Comparison of ENCODE assay signal across 8 cellular contexts in the genomic region with DNA sequence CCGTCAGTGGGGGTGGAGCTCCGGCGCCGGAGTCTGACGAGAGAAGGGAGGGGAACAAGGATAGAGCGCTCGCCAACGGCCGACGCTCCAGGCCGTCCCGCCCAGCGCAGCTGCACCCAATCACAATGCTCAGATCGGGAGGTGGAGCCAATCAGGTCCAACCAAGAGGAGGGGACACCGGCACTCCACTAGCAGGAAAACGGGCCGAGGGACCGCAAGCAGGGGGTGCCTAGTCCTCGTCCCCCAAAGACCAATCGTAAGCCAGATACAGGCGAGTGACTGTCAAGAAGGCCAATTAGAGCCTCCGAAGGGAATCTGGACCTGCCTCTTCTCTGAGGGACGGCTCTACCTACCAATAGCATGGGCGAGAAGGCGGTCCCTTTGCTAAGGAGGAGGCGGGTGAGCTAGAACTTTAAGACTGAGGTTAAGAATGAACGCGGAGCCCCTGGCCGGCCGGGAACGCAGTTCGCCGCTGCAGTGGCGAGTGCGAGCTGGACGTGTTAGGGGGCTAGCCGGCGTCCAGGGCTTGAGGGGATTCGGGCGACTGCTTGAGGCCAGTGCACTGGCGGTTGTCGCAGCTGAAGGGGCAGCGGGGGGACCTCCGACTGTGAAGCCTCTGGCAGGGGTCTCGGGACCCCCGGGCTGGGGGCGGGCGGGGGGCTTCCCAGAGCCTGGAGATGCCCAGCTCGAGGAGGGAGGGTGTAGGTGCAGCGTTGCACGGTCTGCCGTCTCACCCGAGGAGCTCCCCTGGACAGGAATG. TPM values are rescaled to one million over a fixed set of nuclear protein-coding genes. Genes with fewer than 3 reads are reported as not detected.
DNase-seq lines count a peak whose midpoint lies in the region; ATAC-seq, FAIRE-seq and TF ChIP-seq lines count a peak whose summit lies in the region.

A gene with protein sequence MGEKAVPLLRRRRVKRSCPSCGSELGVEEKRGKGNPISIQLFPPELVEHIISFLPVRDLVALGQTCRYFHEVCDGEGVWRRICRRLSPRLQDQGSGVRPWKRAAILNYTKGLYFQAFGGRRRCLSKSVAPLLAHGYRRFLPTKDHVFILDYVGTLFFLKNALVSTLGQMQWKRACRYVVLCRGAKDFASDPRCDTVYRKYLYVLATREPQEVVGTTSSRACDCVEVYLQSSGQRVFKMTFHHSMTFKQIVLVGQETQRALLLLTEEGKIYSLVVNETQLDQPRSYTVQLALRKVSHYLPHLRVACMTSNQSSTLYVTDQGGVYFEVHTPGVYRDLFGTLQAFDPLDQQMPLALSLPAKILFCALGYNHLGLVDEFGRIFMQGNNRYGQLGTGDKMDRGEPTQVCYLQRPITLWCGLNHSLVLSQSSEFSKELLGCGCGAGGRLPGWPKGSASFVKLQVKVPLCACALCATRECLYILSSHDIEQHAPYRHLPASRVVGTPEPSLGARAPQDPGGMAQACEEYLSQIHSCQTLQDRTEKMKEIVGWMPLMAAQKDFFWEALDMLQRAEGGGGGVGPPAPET (plus strand): TSS at position 63 of the 760 bp plus-strand sequence. CDS start 298 bp downstream, at position 361.

- in situ Hi-C loops in HepG2 (cut with HindIII; ENCODE audit: extremely low pct_ligation_motif_present, low pct_unique_long_range_greater_than_20kb), result no loop called here

- H3K27me3 ChIP-seq in CD4-positive, CD25-positive, alpha-beta regulatory T cell (ENCODE audit: control insufficient read depth, insufficient read depth, low read length), result no peaks in the 10 kb centered on the region
- peaks cover 0 to 7% of the 10 kb centered on the region in 2 experiments; a peak in 3 of 5 replicates for H3K27me3 ChIP-seq in HepG2 (ENCODE audit: control insufficient read depth in 1 of 2, insufficient read depth in 2 of 2, low read length in 2 of 2)

- CTCF ChIA-PET in HepG2 (lab: Yijun Ruan, JAX; ENCODE audit: low intra/inter-chr PET ratio, low total read pairs), result interaction anchor here (1.2 kb wide), 1 partner anchor 117 kb away, joined by 3 read pairs; no protein-coding TSS in a partner anchor

- TF ChIP-seq CTCF in HepG2 (CRISPR knock-in tag; IDR thresholded peaks at IDR 0.05), result no peak

- H3K4me3 ChIP-seq in CD4-positive, CD25-positive, alpha-beta regulatory T cell (ENCODE audit: low read depth, low read length), result peak within 1 kb of the TSS; percentile 86
- peak within 1 kb of the TSS; percentile 80 to 98 (median 86) for H3K4me3 ChIP-seq in HepG2 (replicated peaks in 1 of 3; ENCODE audit: insufficient read depth in 1 of 3, low read depth in 2 of 3, low read length in 3 of 3)

- H3K27ac ChIP-seq in CD4-positive, CD25-positive, alpha-beta regulatory T cell (ENCODE audit: insufficient read depth, low read length, poor library complexity, severe bottlenecking), result peak within 1 kb of the TSS; percentile 97
- H3K27ac ChIP-seq in HepG2 (ENCODE audit: extremely low read length, insufficient read depth, low read length), result peak within 1 kb of the TSS; percentile 81

- no peaks in the 10 kb centered on the region for H3K9me3 ChIP-seq in CD4-positive, CD25-positive, alpha-beta regulatory T cell (ENCODE audit: control insufficient read depth in 2 of 2, low read length in 2 of 2)
- no peaks in the 10 kb centered on the region for H3K9me3 ChIP-seq in HepG2 (ENCODE audit: low read length)

- H3K4me3 Mint-ChIP-seq in CD4-positive, CD25-positive, alpha-beta regulatory T cell, result peak within 1 kb of the TSS; percentile 88 to 100 (median 98)

- H3K36me3 ChIP-seq in CD4-positive, CD25-positive, alpha-beta regulatory T cell (ENCODE audit: control insufficient read depth, insufficient read depth, low read length), result peaks cover 11% of the 10 kb centered on the region
- H3K36me3 ChIP-seq in HepG2 (replicated peaks in 1 of 2; ENCODE audit: control insufficient read depth in 1 of 2, insufficient read depth in 2 of 2, low read length in 2 of 2), result peaks cover 2 to 6% of the 10 kb centered on the region in 2 experiments; a peak in 4 of 5 replicates

- H3K27me3 Mint-ChIP-seq in CD4-positive, CD25-positive, alpha-beta regulatory T cell, result peaks cover 10% of the 10 kb centered on the region

- TF ChIP-seq EP300 in HepG2 (IDR thresholded peaks at IDR 0.05; ENCODE audit: low read depth in 2 of 2, low read length in 2 of 2), result no peak
- TF ChIP-seq EP300 in HepG2 (CRISPR knock-in tag; IDR thresholded peaks at IDR 0.05; ENCODE audit: borderline replicate concordance), result no peak

- H2AFZ ChIP-seq in HepG2 (ENCODE audit: low read length), result peak within 1 kb of the TSS; percentile 91

- H3K9me3 Mint-ChIP-seq in CD4-positive, CD25-positive, alpha-beta regulatory T cell, result no peaks in the 10 kb centered on the region

- peaks cover 46% of the 10 kb centered on the region for H3K4me1 ChIP-seq in CD4-positive, CD25-positive, alpha-beta regulatory T cell (ENCODE audit: control insufficient read depth, insufficient read depth, low read length, poor library complexity, severe bottlenecking)
- H3K4me1 ChIP-seq in HepG2 (ENCODE audit: insufficient read depth, low read length), result peaks cover 56% of the 10 kb centered on the region

- peaks cover 0 to 37% (median 13%) of the 10 kb centered on the region in 4 donors for H3K4me1 Mint-ChIP-seq in CD4-positive, CD25-positive, alpha-beta regulatory T cell

- H3K9ac ChIP-seq in HepG2 (ENCODE audit: insufficient read depth, low read depth, low read length), result peak within 1 kb of the TSS; percentile 94

- peak; percentile 99 for FAIRE-seq in HepG2 (lab: Jason Lieb, UNC)

- peaks cover 8% of the 10 kb centered on the region; the same call in 1 of the 2 replicates for H4K20me1 ChIP-seq in HepG2 (ENCODE audit: insufficient read depth, low read length)

- intact Hi-C loops in HepG2 (cut with micrococcal nuclease; ENCODE audit: unreplicated experiment), result loop anchor here (1.0 kb wide), 1 partner anchor 26 kb away; a partner anchor contains a TSS

- peak in 1 of 2 experiments; percentile 80; a peak in 2 of 4 replicates for TF ChIP-seq POLR2A in HepG2 (IDR thresholded peaks at IDR 0.05; ENCODE audit: insufficient read depth in 1 of 2, low read depth in 2 of 2, low read length in 2 of 2)

- H3K27ac Mint-ChIP-seq in CD4-positive, CD25-positive, alpha-beta regulatory T cell, result peak within 1 kb of the TSS; percentile 91 to 97 (median 97)

- peaks cover 6% of the 10 kb centered on the region for H3K79me2 ChIP-seq in HepG2 (ENCODE audit: insufficient read depth, low read length)

- peak within 1 kb of the TSS; percentile 100 for H3K4me2 ChIP-seq in HepG2 (ENCODE audit: low read depth, low read length)

- BruUV-seq in HepG2 (replicated peaks; lab: Mats Ljungman, UMichigan), result no TSS peak

- under 1% methylated on average over 17 of the region's 53 CpGs for WGBS in HepG2 (ENCODE audit: low lambda C conversion rate)

- peak; percentile 99 to 100 (median 100) for DNase-seq in CD4-positive, CD25-positive, alpha-beta regulatory T cell
- DNase-seq in NCI-H774 (lab: John Stamatoyannopoulos, UW) (peak; percentile 99), dermis microvascular lymphatic vessel endothelial cell (ENCODE audit: low read depth in 2 of 2) (peak; percentile 100), HepG2 (ENCODE audit: low spot score) (peak; percentile 99)
- peak; percentile 99 to 100 for DNase-seq in activated CD4-positive, alpha-beta T cell treated with anti-CD3 and anti-CD28 coated beads, Interleukin-2, amount 50 U/mL, for 48 hours
- DNase-seq in stimulated activated CD4-positive, alpha-beta T cell treated with anti-CD3 and anti-CD28 coated beads, Interleukin-2, amount 100 ng/mL, for 48 hours, result peak; percentile 97 to 99

- H3K36me3 Mint-ChIP-seq in CD4-positive, CD25-positive, alpha-beta regulatory T cell, result no peaks in the 10 kb centered on the region

- ATAC-seq in CD4-positive, CD25-positive, alpha-beta regulatory T cell (ENCODE audit: low read depth in 2 of 2), result peak; percentile 84 to 86
- ATAC-seq in GM19438 (IDR thresholded peaks at IDR 0.05; ENCODE audit: low read depth, unreplicated experiment) (peak; percentile 84), HG03571 (IDR thresholded peaks at IDR 0.05; ENCODE audit: unreplicated experiment) (peak; percentile 79), HepG2 (peak; percentile 91)

- POLR2A ChIA-PET in HepG2 (lab: Yijun Ruan, JAX), result interaction anchor here (0.5 to 4.1 kb wide), 60 partner anchors 8 to 531 kb away, joined by 3 to 73 read pairs (median 4); a partner anchor contains a TSS

- no peak for TF ChIP-seq RAD21 in HepG2 (CRISPR knock-in tag; IDR thresholded peaks at IDR 0.05)

TF ChIP-seq in HepG2, 621 proteins besides CTCF, POLR2A, EP300 and RAD21 (continues in another document):
- TF ChIP-seq ZFY (CRISPR knock-in tag; IDR thresholded peaks at IDR 0.05), result peak; percentile 20

RNA-seq across cellular contexts. Expression of the gene that starts here (rescaled TPM):
- total RNA-seq in CD4-positive, CD25-positive, alpha-beta regulatory T cell, result not detected
- polyA plus RNA-seq in CD4-positive, CD25-positive, alpha-beta regulatory T cell, result under 1 TPM in 3 of 4 donors, not detected in 1; 0.21 to 0.26 (median 0.22) TPM
- total RNA-seq in dermis microvascular lymphatic vessel endothelial cell (0.13 and 0.25 TPM in 2 replicates), HepG2 (2016; rRNA removed; fragmentation: Illumina TruSeq; extraction: Trizol) (0.13 and 0.20 TPM in 2 replicates)
- 0.18 and 0.61 TPM in 2 replicates for total RNA-seq in HepG2 (2016; cell fraction: cytosol; rRNA removed; fragmentation: Illumina TruSeq; extraction: Trizol; ENCODE audit: low read depth)
- total RNA-seq in HepG2 (2016; cell fraction: insoluble cytoplasmic fraction; rRNA removed; fragmentation: Illumina TruSeq; extraction: Trizol), result 0.24 TPM in 1 of 2 replicates, not detected in the other
- total RNA-seq in HepG2 (2016; cell fraction: membrane; rRNA removed; fragmentation: Illumina TruSeq; extraction: Trizol), result 0.12 and 0.21 TPM in 2 replicates
- total RNA-seq in HepG2 (2016; cell fraction: nucleus; rRNA removed; fragmentation: Illumina TruSeq; extraction: Trizol), result 0.56 TPM in 1 of 2 replicates, not detected in the other
- polyA plus RNA-seq in HepG2 (2011; rRNA removed), result 0.31 and 0.55 TPM in 2 replicates
- 0.31 and 0.32 TPM in 2 replicates for polyA plus RNA-seq in HepG2 (2011; cell fraction: cytosol; rRNA removed)
- 2.0 and 2.1 TPM in 2 replicates for polyA plus RNA-seq in HepG2 (2011; cell fraction: nucleus; rRNA removed)
- 0.15 and 0.31 TPM in 2 replicates for polyA plus RNA-seq in HepG2 (2012)
- polyA plus RNA-seq in HepG2 (2016; cell fraction: cytosol; fragmentation: Illumina TruSeq; extraction: Trizol; ENCODE audit: low read depth), result 0.08 and 0.10 TPM in 2 replicates
- polyA plus RNA-seq in HepG2 (2016; cell fraction: insoluble cytoplasmic fraction; fragmentation: Illumina TruSeq; extraction: Trizol; ENCODE audit: low read depth), result 0.21 and 0.26 TPM in 2 replicates
- 0.14 and 0.22 TPM in 2 replicates for polyA plus RNA-seq in HepG2 (2016; cell fraction: membrane; fragmentation: Illumina TruSeq; extraction: Trizol; ENCODE audit: low read depth)
- 0.38 and 0.51 TPM in 2 replicates for polyA plus RNA-seq in HepG2 (2016; cell fraction: nucleus; fragmentation: Illumina TruSeq; extraction: Trizol; ENCODE audit: insufficient read depth, low read depth)
- polyA minus RNA-seq in HepG2 (2011; rRNA and poly(A)+ RNA removed; ENCODE audit: low replicate concordance), result 0.80 and 0.94 TPM in 2 replicates
- not detected in 2 replicates for polyA minus RNA-seq in HepG2 (2011; cell fraction: cytosol; rRNA and poly(A)+ RNA removed)
- polyA minus RNA-seq in HepG2 (2011; cell fraction: nucleus; rRNA and poly(A)+ RNA removed), result 0.26 and 0.50 TPM in 2 replicates

Comparison
In these comparisons a context has a peak if more than half of its experiments do, and no peak if none do; other contexts are left out.
1. Peak in every context shown above with its lines: DNase-seq, ATAC-seq, H3K4me3 ChIP-seq and H3K27ac ChIP-seq.
2. Peak in DNase-seq, ATAC-seq, H3K4me3 ChIP-seq and H3K27ac ChIP-seq in CD4-positive, CD25-positive, alpha-beta regulatory T cell; RNA of the gene not detected or under 1 TPM.
3. Peak in DNase-seq in dermis microvascular lymphatic vessel endothelial cell; RNA of the gene not detected or under 1 TPM.